Comparison of ENCODE assay signal across 8 cellular contexts in the genomic region with DNA sequence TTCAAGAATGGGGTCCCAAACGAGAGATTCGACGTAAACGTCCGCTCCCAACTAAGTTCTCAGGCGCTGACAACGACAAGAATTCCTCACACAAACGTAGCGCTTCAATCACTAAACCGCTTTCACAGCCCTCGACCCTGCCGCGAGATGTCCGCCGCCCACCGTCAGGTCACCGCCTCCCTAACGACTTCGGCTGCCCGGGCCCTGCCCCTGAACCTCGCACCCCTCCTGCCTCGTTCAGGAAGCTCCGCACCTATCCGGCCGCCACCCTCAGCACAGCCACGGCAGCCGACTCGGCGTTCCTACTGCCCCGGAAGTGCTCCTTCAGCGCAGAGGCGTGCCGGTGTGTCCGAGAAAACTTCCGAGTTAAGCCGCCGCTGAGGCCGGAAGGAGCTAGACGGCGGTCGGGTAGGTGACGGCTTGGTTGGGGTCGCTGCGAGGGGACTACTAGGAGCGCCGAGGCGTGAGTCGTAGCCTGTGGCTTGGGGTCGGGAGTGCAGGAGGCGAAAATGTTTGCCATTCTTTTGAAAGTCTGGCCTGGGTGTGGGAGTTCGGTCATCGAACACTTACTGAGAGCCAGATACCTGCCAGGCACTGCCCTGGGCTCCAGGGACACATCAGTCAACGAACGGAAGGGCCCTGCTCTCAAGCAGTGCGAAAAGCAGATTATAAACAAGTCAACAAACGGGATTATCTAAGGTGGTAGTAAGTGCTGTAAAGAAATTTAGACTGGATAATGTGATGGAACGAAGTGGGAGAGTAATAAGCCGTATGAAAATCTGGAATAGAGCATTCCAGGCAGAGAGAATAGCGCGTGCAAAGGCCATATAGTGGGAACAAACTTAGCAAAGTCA. TPM values are rescaled to one million over a fixed set of nuclear protein-coding genes. Genes with fewer than 3 reads are reported as not detected.
DNase-seq lines count a peak whose midpoint lies in the region; ATAC-seq, FAIRE-seq and TF ChIP-seq lines count a peak whose summit lies in the region.

A gene (minus strand): TSS at position 307 of the 854 bp plus-strand sequence. CDS start 3,957 bp downstream, outside the sequence.
A gene (plus strand): TSS at position 364 of the 854 bp plus-strand sequence. CDS start 10,756 bp downstream, outside the sequence.

- peak within 1 kb of the TSS; percentile 100 for H2AFZ ChIP-seq in H1 (ENCODE audit: low read length)
- H2AFZ ChIP-seq in mesenchymal stem cell (ENCODE audit: low read depth, low read length) = peak within 1 kb of the TSS; percentile 91

- H4K20me1 ChIP-seq in H1 (replicated peaks in 1 of 2; ENCODE audit: control insufficient read depth in 1 of 2, insufficient read depth in 2 of 2, low read length in 2 of 2) = peaks cover 0 to 2% of the 10 kb centered on the region in 2 experiments

- H3K4me3 ChIP-seq in Caco-2 (ENCODE audit: low read depth, low read length) = peak within 1 kb of the TSS; percentile 54
- peak within 1 kb of the TSS; percentile 89 to 95 (median 91) for H3K4me3 ChIP-seq in H1 (ENCODE audit: extremely low read depth in 1 of 4, insufficient read depth in 2 of 4, low read depth in 3 of 4, low read length in 4 of 4)
- H3K4me3 ChIP-seq in mesenchymal stem cell (ENCODE audit: insufficient read depth in 1 of 2, low read depth in 1 of 2, low read length in 2 of 2) = peak within 1 kb of the TSS; percentile 82 to 94

- no peak within 1 kb of the TSS for H2BK120ac ChIP-seq in H1 (replicated peaks; ENCODE audit: low read depth, low read length)
- peak within 1 kb of the TSS; percentile 54 for H2BK120ac ChIP-seq in mesenchymal stem cell (ENCODE audit: low read depth, low read length)

- H3K9me3 ChIP-seq in Caco-2 (no peaks in the 10 kb centered on the region), H1 (ENCODE audit: insufficient read depth in 2 of 2, low read depth in 1 of 2, low read length in 1 of 2) (no peaks in the 10 kb centered on the region), mesenchymal stem cell (ENCODE audit: control insufficient read depth, low read length) (no peaks in the 10 kb centered on the region)

- peak within 1 kb of the TSS; percentile 89 to 94 for H3K4me2 ChIP-seq in H1 (ENCODE audit: insufficient read depth in 1 of 2, low read depth in 2 of 2, low read length in 2 of 2)
- peak within 1 kb of the TSS; percentile 81 for H3K4me2 ChIP-seq in mesenchymal stem cell (ENCODE audit: low read length, poor library complexity, severe bottlenecking)

- H2BK15ac ChIP-seq in H1 (ENCODE audit: low read length) (no peak within 1 kb of the TSS), mesenchymal stem cell (ENCODE audit: low read depth, poor library complexity, severe bottlenecking) (peak within 1 kb of the TSS; percentile 39)

- H3K36me3 ChIP-seq in Caco-2 (ENCODE audit: control insufficient read depth, insufficient read depth, low read length) (no peaks in the 10 kb centered on the region), H1 (ENCODE audit: control insufficient read depth in 2 of 4, insufficient read depth in 4 of 4, low read length in 3 of 4) (no peaks in the 10 kb centered on the region), mesenchymal stem cell (ENCODE audit: control insufficient read depth in 1 of 2, insufficient read depth in 2 of 2, low read depth in 1 of 2, low read length in 2 of 2) (no peaks in the 10 kb centered on the region)

- H2BK5ac ChIP-seq in H1 (ENCODE audit: low read depth, low read length) (peak within 1 kb of the TSS; percentile 44; the same call in 1 of the 2 replicates), mesenchymal stem cell (ENCODE audit: low read depth, low read length, poor library complexity, severe bottlenecking) (no peak within 1 kb of the TSS)

- H4K8ac ChIP-seq in H1 (ENCODE audit: extremely low read depth, insufficient read depth, low read length) (peak within 1 kb of the TSS; percentile 75), mesenchymal stem cell (ENCODE audit: low read length) (peak within 1 kb of the TSS; percentile 98)

- peak within 1 kb of the TSS; percentile 1 for H4K5ac ChIP-seq in H1 (ENCODE audit: insufficient read length, low read depth, low read length)

- H3K27ac ChIP-seq in H1 (ENCODE audit: low read depth, low read length) (no peak within 1 kb of the TSS; the same call in 1 of the 2 replicates), mesenchymal stem cell (ENCODE audit: low read length, poor library complexity, severe bottlenecking) (peak within 1 kb of the TSS; percentile 44)

- TF ChIP-seq CTCF in Caco-2 (IDR thresholded peaks at IDR 0.05; ENCODE audit: insufficient read depth in 1 of 2, low read depth in 1 of 2, low read length in 1 of 2, severe bottlenecking in 1 of 2, unreplicated experiment in 1 of 2) = no peak
- TF ChIP-seq CTCF in H1 (IDR thresholded peaks at IDR 0.05; ENCODE audit: control extremely low read depth in 1 of 3, insufficient read depth in 1 of 3, low read depth in 1 of 3, low read length in 3 of 3) = no peak

- peak in 1 of 2 experiments; percentile 18; a peak in 2 of 4 replicates for TF ChIP-seq RAD21 in H1 (IDR thresholded peaks at IDR 0.05 in 1 of 2, conservative IDR thresholded peaks at IDR 0.05 in 1 of 2; ENCODE audit: low read depth in 2 of 2, low read length in 2 of 2)

- peaks cover 6% of the 10 kb centered on the region for H3K4me1 Mint-ChIP-seq in Caco-2 (ENCODE audit: low read depth, unreplicated experiment)

- WGBS in H1 (ENCODE audit: extremely low coverage in 1 of 2, insufficient coverage in 1 of 2, insufficient read length in 1 of 2, insufficient replicate concordance in 2 of 2, low coverage in 1 of 2, low lambda C conversion rate in 2 of 2, missing lambda C conversion rate in 1 of 2), 2 experiments = 2% methylated on average over 47 of the region's 60 CpGs; no CpG with 5 or more reads in 1 of the 2 experiments
- under 1% methylated on average over 58 of the region's 60 CpGs for WGBS in mesenchymal stem cell

- H3K4ac ChIP-seq in H1 (replicated peaks; ENCODE audit: insufficient read length, low read depth, low read length) (no peak within 1 kb of the TSS), mesenchymal stem cell (ENCODE audit: low read depth in 1 of 2, low read length in 2 of 2) (peak within 1 kb of the TSS; percentile 71 to 79)

- CTCF ChIA-PET in Caco-2 (lab: Charles Lee) = interaction anchor here (0.6 to 1.2 kb wide), 5 partner anchors 34 to 450 kb away, joined by 3 to 7 read pairs (median 5); a partner anchor contains a TSS
- CTCF ChIA-PET in H1 (lab: Charles Lee; ENCODE audit: partially characterized antibody) = interaction anchor here (0.6 to 1.0 kb wide), 2 partner anchors 142 to 805 kb away, joined by 3 read pairs; no protein-coding TSS in a partner anchor

- H3K4me1 ChIP-seq in Caco-2 (0 out of 2 replicates have a peak, but pooled peaks cover 4% of the 10 kb centered on the region), H1 (replicated peaks in 1 of 4; ENCODE audit: control insufficient read depth in 3 of 4, insufficient read depth in 4 of 4, low read length in 3 of 4) (0 out of 7 replicates have a peak, but pooled peaks cover 0 to 2% (median 0%) of the 10 kb centered on the region in 4 experiments), mesenchymal stem cell (ENCODE audit: control insufficient read depth, insufficient read depth, low read depth, low read length) (no peaks in the 10 kb centered on the region)

- ATAC-seq in GM21367 (IDR thresholded peaks at IDR 0.05; ENCODE audit: unreplicated experiment) = peak; percentile 97

- H3K79me2 ChIP-seq in H1 (ENCODE audit: control insufficient read depth in 1 of 2, insufficient read depth in 2 of 2, low read length in 2 of 2) = peaks cover 0 to 15% of the 10 kb centered on the region in 2 experiments; a peak in 2 of 4 replicates

- no peaks in the 10 kb centered on the region for H3K9me3 Mint-ChIP-seq in Caco-2 (ENCODE audit: unreplicated experiment)

- intact Hi-C loops in Caco-2 (cut with micrococcal nuclease; ENCODE audit: unreplicated experiment) = loop anchor here (1.0 to 2.0 kb wide), 2 partner anchors 28 to 65 kb away; no protein-coding TSS in a partner anchor

- no peak for FAIRE-seq in H1 (lab: Jason Lieb, UNC)

- H3K4me3 Mint-ChIP-seq in Caco-2 (ENCODE audit: unreplicated experiment) = peak within 1 kb of the TSS; percentile 92

- BruUV-seq in Caco-2 (replicated peaks; lab: Mats Ljungman, UMichigan) = TSS peak; percentile 79

- H2BK12ac ChIP-seq in H1 (ENCODE audit: low read depth, low read length) (peak within 1 kb of the TSS; percentile 44; the same call in 1 of the 2 replicates), mesenchymal stem cell (ENCODE audit: low read length in 2 of 2) (no peak within 1 kb of the TSS)

- H2AK5ac ChIP-seq in H1 (ENCODE audit: low read depth, low read length) (no peak within 1 kb of the TSS), mesenchymal stem cell (ENCODE audit: low read length, severe bottlenecking) (no peak within 1 kb of the TSS)

- H3K27ac Mint-ChIP-seq in Caco-2 (ENCODE audit: unreplicated experiment) = peak within 1 kb of the TSS; percentile 89

- H3K14ac ChIP-seq in H1 (ENCODE audit: insufficient read length) = no peak within 1 kb of the TSS
- peak within 1 kb of the TSS in 1 of 2 experiments; percentile 90 for H3K14ac ChIP-seq in mesenchymal stem cell (ENCODE audit: low read length in 2 of 2)

- no peak within 1 kb of the TSS for H3K56ac ChIP-seq in H1 (replicated peaks; ENCODE audit: insufficient read length, low read depth, low read length)

- no peaks in the 10 kb centered on the region for H3K36me3 Mint-ChIP-seq in Caco-2 (ENCODE audit: insufficient read depth, unreplicated experiment)

- H3K23me2 ChIP-seq in H1 (ENCODE audit: low read depth, low read length) = peaks cover 8% of the 10 kb centered on the region

- H4K91ac ChIP-seq in H1 (replicated peaks; ENCODE audit: insufficient read length, low read length) (no peak within 1 kb of the TSS), mesenchymal stem cell (ENCODE audit: low read length) (peak within 1 kb of the TSS; percentile 19)

- H2BK20ac ChIP-seq in H1 (ENCODE audit: low read length) = no peak within 1 kb of the TSS

- TF ChIP-seq EP300 in H1 (IDR thresholded peaks at IDR 0.05; ENCODE audit: borderline replicate concordance in 1 of 2, low read depth in 2 of 2, low read length in 2 of 2) = no peak

- peak within 1 kb of the TSS; percentile 55; the same call in 1 of the 2 replicates for H3K18ac ChIP-seq in H1 (ENCODE audit: extremely low read depth, low read length)
- peak within 1 kb of the TSS; percentile 83 to 92 for H3K18ac ChIP-seq in mesenchymal stem cell (ENCODE audit: low read depth in 1 of 2, low read length in 2 of 2)

- TF ChIP-seq POLR2A in H1 (IDR thresholded peaks at IDR 0.05; ENCODE audit: control extremely low read depth in 1 of 2, low read depth in 2 of 2, low read length in 2 of 2) = peak in 1 of 2 experiments; percentile 74; a peak in 1 of 3 replicates

- no peaks in the 10 kb centered on the region for H3K27me3 Mint-ChIP-seq in Caco-2 (ENCODE audit: insufficient read depth, unreplicated experiment)

- H3K23ac ChIP-seq in H1 (ENCODE audit: insufficient read length) = no peak within 1 kb of the TSS
- H3K23ac ChIP-seq in mesenchymal stem cell (ENCODE audit: low read length in 2 of 2) = no peak within 1 kb of the TSS

- H3K27me3 ChIP-seq in Caco-2 (replicated peaks; ENCODE audit: control insufficient read depth, insufficient read depth, low read length) = no peaks in the 10 kb centered on the region
- no peaks in the 10 kb centered on the region for H3K27me3 ChIP-seq in H1 (replicated peaks in 1 of 4; ENCODE audit: control insufficient read depth in 3 of 4, extremely low read depth in 1 of 4, insufficient read depth in 3 of 4, low read length in 3 of 4)
- H3K27me3 ChIP-seq in mesenchymal stem cell (ENCODE audit: control insufficient read depth in 1 of 2, insufficient read depth in 1 of 2, low read length in 2 of 2) = no peaks in the 10 kb centered on the region

- H3K79me1 ChIP-seq in H1 (ENCODE audit: low read depth, low read length) (no peaks in the 10 kb centered on the region; the same call in 1 of the 2 replicates), mesenchymal stem cell (replicated peaks; ENCODE audit: low read length, poor library complexity, severe bottlenecking) (peaks cover 31% of the 10 kb centered on the region)

- POLR2A ChIA-PET in Caco-2 (lab: Charles Lee) = interaction anchor here (0.7 to 1.6 kb wide), 4 partner anchors 9 to 152 kb away, joined by 3 to 5 read pairs (median 4); a partner anchor contains a TSS
- POLR2A ChIA-PET in H1 (lab: Charles Lee; ENCODE audit: partially characterized antibody) = no interaction called here

- H3K9ac ChIP-seq in H1 (replicated peaks in 1 of 4; ENCODE audit: extremely low read depth in 1 of 4, low read depth in 3 of 4, low read length in 3 of 4) = peak within 1 kb of the TSS in 3 of 4 experiments; percentile 56 to 93 (median 61); a peak in 6 of 7 replicates
- peak within 1 kb of the TSS; percentile 96 for H3K9ac ChIP-seq in mesenchymal stem cell (ENCODE audit: low read length)

- peak; percentile 92 to 95 for DNase-seq in Caco-2
- DNase-seq in HT1080 (ENCODE audit: low read depth) = peak; percentile 87
- DNase-seq in NOMO-1 treated with dmso at 0.1 percent for 144 hours (lab: John Stamatoyannopoulos, UW; ENCODE audit: unreplicated experiment) = peak; percentile 89
- DNase-seq in activated CD8-positive, alpha-beta memory T cell treated with anti-CD3 and anti-CD28 coated beads for 48 hours (ENCODE audit: low read depth in 2 of 3, low spot score in 2 of 3) = peak; percentile 56 to 82 (median 76)
- DNase-seq in H1 (ENCODE audit: low read depth in 1 of 2, low spot score in 2 of 2) = peak; percentile 81 to 87
- peak; percentile 91 for DNase-seq in mesenchymal stem cell
- peak; percentile 64 for DNase-seq in stimulated activated CD8-positive, alpha-beta memory T cell treated with anti-CD3 and anti-CD28 coated beads, Interleukin-12 subunit alpha, Interleukin-12 subunit beta, amount 100 ng/mL, for 24 hours (ENCODE audit: extremely low read depth)

RNA-seq across cellular contexts. Expression of the first gene that starts in this region (rescaled TPM):
- total RNA-seq in Caco-2 (2022) = 15.6 and 16.0 TPM in 2 replicates
- 22.4 and 25.9 TPM in 2 replicates for total RNA-seq in HT1080 (2014; rRNA removed; shearing (Covaris generic))
- polyA plus RNA-seq in HT1080 (2015; cell fraction: cytosol; rRNA removed) = 24.9 and 31.7 TPM in 2 replicates
- 25.8 and 28.5 TPM in 2 replicates for polyA plus RNA-seq in HT1080 (2015; cell fraction: nucleus; rRNA removed)
- 9.2 and 9.7 TPM in 2 replicates for total RNA-seq in H1 (2021; fragmentation: NEBNext Ultra II Directional; extraction: Animal tissue kit (Norgen Biotek cat#: 25700))
- 2.2 and 3.8 TPM in 2 replicates for polyA plus RNA-seq in H1 (2011; rRNA removed)
- 4.0 TPM for polyA plus RNA-seq in H1 (2011; cell fraction: cytosol; rRNA removed)
- polyA plus RNA-seq in H1 (2011; cell fraction: nucleus; rRNA removed) = 3.1 TPM
- 6.4 to 12.8 TPM (median 8.7 TPM) in 4 replicates for polyA plus RNA-seq in H1 (2012, experiment 1 of 2)
- 0.51 TPM for polyA plus RNA-seq in H1 (2012, experiment 2 of 2)
- polyA plus RNA-seq in H1 (2013, experiment 1 of 2) = 7.6 TPM
- 8.2 TPM for polyA plus RNA-seq in H1 (2013, experiment 2 of 2)
- polyA minus RNA-seq in H1 (2011; rRNA and poly(A)+ RNA removed) = 9.7 and 15.1 TPM in 2 replicates
- polyA minus RNA-seq in H1 (2011; cell fraction: cytosol; rRNA and poly(A)+ RNA removed) = 12.3 TPM
- 17.6 TPM for polyA minus RNA-seq in H1 (2011; cell fraction: nucleus; rRNA and poly(A)+ RNA removed)
- polyA plus RNA-seq in mesenchymal stem cell (2013, experiment 1 of 2) = 14.4 TPM
- 14.2 TPM for polyA plus RNA-seq in mesenchymal stem cell (2013, experiment 2 of 2)

RNA-seq across cellular contexts. Expression of the second gene that starts in this region (rescaled TPM):
- total RNA-seq in Caco-2 (2022) = 21.9 and 24.1 TPM in 2 replicates
- total RNA-seq in HT1080 (2014; rRNA removed; shearing (Covaris generic)) = 40.6 and 52.3 TPM in 2 replicates
- 31.8 and 39.1 TPM in 2 replicates for polyA plus RNA-seq in HT1080 (2015; cell fraction: cytosol; rRNA removed)
- 57.0 and 67.1 TPM in 2 replicates for polyA plus RNA-seq in HT1080 (2015; cell fraction: nucleus; rRNA removed)
- total RNA-seq in H1 (2021; fragmentation: NEBNext Ultra II Directional; extraction: Animal tissue kit (Norgen Biotek cat#: 25700)) = 24.1 and 27.0 TPM in 2 replicates
- 9.7 and 13.7 TPM in 2 replicates for polyA plus RNA-seq in H1 (2011; rRNA removed)
- 12.9 TPM for polyA plus RNA-seq in H1 (2011; cell fraction: cytosol; rRNA removed)
- 7.5 TPM for polyA plus RNA-seq in H1 (2011; cell fraction: nucleus; rRNA removed)
- 12.4 to 22.0 TPM (median 15.6 TPM) in 4 replicates for polyA plus RNA-seq in H1 (2012, experiment 1 of 2)
- 0.85 TPM for polyA plus RNA-seq in H1 (2012, experiment 2 of 2)
- 25.1 TPM for polyA plus RNA-seq in H1 (2013, experiment 1 of 2)
- 27.7 TPM for polyA plus RNA-seq in H1 (2013, experiment 2 of 2)
- 78.1 and 95.4 TPM in 2 replicates for polyA minus RNA-seq in H1 (2011; rRNA and poly(A)+ RNA removed)
- polyA minus RNA-seq in H1 (2011; cell fraction: cytosol; rRNA and poly(A)+ RNA removed) = 32.1 TPM
- polyA minus RNA-seq in H1 (2011; cell fraction: nucleus; rRNA and poly(A)+ RNA removed) = 46.8 TPM
- polyA plus RNA-seq in mesenchymal stem cell (2013, experiment 1 of 2) = 26.3 TPM
- 26.3 TPM for polyA plus RNA-seq in mesenchymal stem cell (2013, experiment 2 of 2)
